ENCODE assay signal across 13 cellular contexts in the genomic region with DNA sequence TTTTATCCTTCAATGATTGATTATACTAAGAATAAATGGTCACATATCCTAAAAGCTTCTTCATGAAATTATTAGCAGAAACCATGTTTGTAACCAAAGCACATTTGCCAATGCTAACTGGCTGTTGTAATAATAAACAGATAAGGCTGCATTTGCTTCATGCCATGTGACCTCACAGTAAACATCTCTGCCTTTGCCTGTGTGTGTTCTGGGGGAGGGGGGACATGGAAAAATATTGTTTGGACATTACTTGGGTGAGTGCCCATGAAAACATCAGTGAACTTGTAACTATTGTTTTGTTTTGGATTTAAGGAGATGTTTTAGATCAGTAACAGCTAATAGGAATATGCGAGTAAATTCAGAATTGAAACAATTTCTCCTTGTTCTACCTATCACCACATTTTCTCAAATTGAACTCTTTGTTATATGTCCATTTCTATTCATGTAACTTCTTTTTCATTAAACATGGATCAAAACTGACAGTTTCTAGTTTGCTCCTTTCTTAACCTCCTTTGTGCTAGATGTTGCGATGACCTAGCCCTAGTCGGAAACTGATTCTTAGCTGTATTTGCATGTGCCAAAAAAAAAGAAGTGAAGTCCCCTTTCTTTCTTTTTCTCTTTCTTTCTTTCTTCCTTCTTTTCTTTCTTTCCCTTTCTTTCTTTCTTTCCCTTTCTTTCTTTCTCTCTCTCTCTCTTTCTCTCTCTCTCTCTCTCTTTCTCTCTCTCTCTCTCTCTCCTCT. TPM values are rescaled to one million over a fixed set of nuclear protein-coding genes. Genes with fewer than 3 reads are reported as not detected.
DNase-seq lines count a peak whose midpoint lies in the region; ATAC-seq, FAIRE-seq and TF ChIP-seq lines count a peak whose summit lies in the region.
"Had no signal": no experiment of that assay in that cellular context is flagged by ENCODE, and none has a peak within 500 bp of the region (broad histone marks: within the 10 kb centered on the region; RNA-seq: fewer than 3 reads in every experiment).

No MANE protein-coding gene starts in this region.

- peaks cover 11% of the 10 kb centered on the region for H3K36me3 Mint-ChIP-seq in Calu3 (ENCODE audit: insufficient read depth, unreplicated experiment)
- no peaks in the 10 kb centered on the region for H3K36me3 Mint-ChIP-seq in nephron (ENCODE audit: low read depth)
- H3K36me3 Mint-ChIP-seq: activated naive CD4-positive, alpha-beta T cell treated with anti-CD3 and anti-CD28 coated beads, Interleukin-2, amount 50 U/mL, for 72 hours had no signal

- peak overlapping the region; percentile 91 for H3K27ac Mint-ChIP-seq in Calu3 (ENCODE audit: unreplicated experiment)
- peak overlapping the region; percentile 68 to 87 (median 78) for H3K27ac Mint-ChIP-seq in nephron
- H3K27ac Mint-ChIP-seq: activated naive CD4-positive, alpha-beta T cell treated with anti-CD3 and anti-CD28 coated beads, Interleukin-2, amount 50 U/mL, for 72 hours had no signal

- BruUV-seq in Calu3 (replicated peaks; lab: Mats Ljungman, UMichigan) = no TSS peak

- peak overlapping the region; percentile 3 for H3K4me3 Mint-ChIP-seq in Calu3 (ENCODE audit: low read depth, unreplicated experiment)
- H3K4me3 Mint-ChIP-seq in nephron = peak overlapping the region in 1 of 3 experiments; percentile 5

- no peak for ATAC-seq in HG03469 (IDR thresholded peaks at IDR 0.05; ENCODE audit: unreplicated experiment)
- ATAC-seq in HG03565 (IDR thresholded peaks at IDR 0.05; ENCODE audit: unreplicated experiment) = no peak
- ATAC-seq: activated naive CD4-positive, alpha-beta T cell treated with anti-CD3 and anti-CD28 coated beads, Interleukin-2, amount 50 U/mL, for 72 hours; foreskin keratinocyte had no signal

- TF ChIP-seq CTCF in Calu3 (IDR thresholded peaks at IDR 0.05; ENCODE audit: unreplicated experiment) = no peak
- TF ChIP-seq CTCF in nephron (IDR thresholded peaks at IDR 0.05; ENCODE audit: unreplicated experiment in 3 of 3) = no peak

- intact Hi-C loops in Calu3 (cut with micrococcal nuclease; ENCODE audit: unreplicated experiment) = no loop called here

- no peak for TF ChIP-seq POLR2A in erythroblast (IDR thresholded peaks at IDR 0.05; ENCODE audit: low read length)

- CTCF ChIA-PET in Calu3 (lab: Charles Lee) = no interaction called here

- H3K27me3 Mint-ChIP-seq in Calu3 (ENCODE audit: unreplicated experiment) (no peaks in the 10 kb centered on the region), nephron (ENCODE audit: low read depth) (peaks cover 4% of the 10 kb centered on the region)

- no peaks in the 10 kb centered on the region for H3K9me3 Mint-ChIP-seq in Calu3 (ENCODE audit: low read depth, unreplicated experiment)
- H3K9me3 Mint-ChIP-seq in nephron = no peaks in the 10 kb centered on the region
- H3K9me3 Mint-ChIP-seq: activated naive CD4-positive, alpha-beta T cell treated with anti-CD3 and anti-CD28 coated beads, Interleukin-2, amount 50 U/mL, for 72 hours had no signal

- FAIRE-seq in HTR-8/SVneo (lab: Jason Lieb, UNC) = no peak

- peaks cover 49% of the 10 kb centered on the region for H3K4me1 Mint-ChIP-seq in Calu3 (ENCODE audit: low read depth, unreplicated experiment)
- H3K4me1 Mint-ChIP-seq in nephron = peaks cover 18% of the 10 kb centered on the region

- DNase-seq in Calu3 (no peak), NCI-H2029 treated with DMSO at 0.1 percent for 48 hours (lab: John Stamatoyannopoulos, UW) (peak; percentile 58), dermis blood vessel endothelial cell (peak; percentile 83), erythroblast (lab: John Stamatoyannopoulos, UW) (no peak), HTR-8/SVneo (ENCODE audit: insufficient read length, low spot score) (no peak)
- DNase-seq: activated CD4-positive, alpha-beta T cell treated with anti-CD3 and anti-CD28 coated beads for 1 hour; foreskin keratinocyte; MG63; trophoblast cell had no signal

RNA-seq across cellular contexts. Expression of gene MAP3K7CL, which starts 45.1 kb away (rescaled TPM):
- total RNA-seq in Calu3 (2022) (2.3 and 2.7 TPM in 2 replicates), dermis blood vessel endothelial cell (2.2 and 3.7 TPM in 2 replicates)

Comparison
In these comparisons a context has a peak if more than half of its experiments do, and no peak if none do; other contexts are left out.
1. DNase-seq: peak in NCI-H2029 treated with DMSO at 0.1 percent for 48 hours (single experiment) and dermis blood vessel endothelial cell (single experiment); none in Calu3 (single experiment), erythroblast (0 of 2) and HTR-8/SVneo (single experiment).